Comparison of ENCODE assay signal across 20 cellular contexts in genomic region chr5:171660438-171660837, GRCh38.
A peak's percentile ranks its signal among the peaks of the same experiment; 100 is the strongest.
DNase-seq lines count a peak whose midpoint lies in the region; ATAC-seq, FAIRE-seq and TF ChIP-seq lines count a peak whose summit lies in the region.
"Had no signal": no experiment of that assay in that cellular context is flagged by ENCODE, and none has a peak within 500 bp of the region (broad histone marks: within the 10 kb centered on the region; RNA-seq: fewer than 3 reads in every experiment).

No MANE protein-coding gene starts in this region.

- H3K36me3 ChIP-seq in BLaER1 (no peaks in the 10 kb centered on the region), right lobe of liver (no peaks in the 10 kb centered on the region)
- H3K36me3 ChIP-seq: breast epithelium, Peyer's patch, vagina had no signal

- intact Hi-C loops in right lobe of liver (cut with DNase I) = no loop called here

- peak overlapping the region; percentile 9 for H3K4me2 ChIP-seq in BLaER1
- H3K4me2 ChIP-seq: SK-N-SH had no signal

- H3K9me3 Mint-ChIP-seq in chondrocyte (ENCODE audit: low read depth) = peaks cover 6% of the 10 kb centered on the region
- H3K9me3 Mint-ChIP-seq: CD8-positive, alpha-beta T cell had no signal

- DNase-seq in HT1080 (ENCODE audit: low read depth) (peak; percentile 6), chondrocyte (ENCODE audit: low spot score) (no peak), right lobe of liver (no peak), D721Med (ENCODE audit: insufficient read length, low spot score) (no peak), AG08396 (ENCODE audit: low spot score) (no peak), D341Med (ENCODE audit: low spot score) (no peak)
- DNase-seq: activated CD4-positive, alpha-beta T cell treated with anti-CD3 and anti-CD28 coated beads, Interleukin-2, amount 50 U/mL, for 4 hours; activated effector memory CD4-positive, alpha-beta T cell treated with anti-CD3 and anti-CD28 coated beads, Interleukin-2, amount 50 U/mL, for 16 hours; activated T-cell treated with anti-CD3 and anti-CD28 coated beads for 4 hours; CD8-positive, alpha-beta T cell; NCI-H1092 treated with DMSO at 0.1 percent for 48 hours; Peyer's patch; SK-N-SH had no signal

- H4K20me1 ChIP-seq in BLaER1 = no peaks in the 10 kb centered on the region

- H3K4me3 Mint-ChIP-seq in chondrocyte (ENCODE audit: unreplicated experiment) = no peak overlapping the region
- H3K4me3 Mint-ChIP-seq: CD8-positive, alpha-beta T cell; mesothelial cell of epicardium had no signal

- H3K4me1 Mint-ChIP-seq in chondrocyte (ENCODE audit: low read depth) = peaks cover 29% of the 10 kb centered on the region

- H3K36me3 Mint-ChIP-seq in chondrocyte (ENCODE audit: low read depth) = no peaks in the 10 kb centered on the region
- H3K36me3 Mint-ChIP-seq: CD8-positive, alpha-beta T cell; mesothelial cell of epicardium had no signal

- H3K9ac ChIP-seq in BLaER1 = no peak overlapping the region
- H3K9ac ChIP-seq: SK-N-SH had no signal

- FAIRE-seq in D721Med (lab: Jason Lieb, UNC) = no peak

- H3K9me3 ChIP-seq in BLaER1 = no peaks in the 10 kb centered on the region; the same call in 1 of the 2 replicates
- H3K9me3 ChIP-seq in right lobe of liver = no peaks in the 10 kb centered on the region
- H3K9me3 ChIP-seq: breast epithelium, Peyer's patch, SK-N-SH, vagina had no signal

- H3K27ac ChIP-seq in BLaER1 = no peak overlapping the region
- no peak overlapping the region for H3K27ac ChIP-seq in right lobe of liver
- H3K27ac ChIP-seq: breast epithelium, coronary artery, Peyer's patch, vagina had no signal

- TF ChIP-seq CTCF in chondrocyte (IDR thresholded peaks at IDR 0.05) (no peak), right lobe of liver (IDR thresholded peaks at IDR 0.05) (no peak), D721Med (IDR thresholded peaks at IDR 0.05; ENCODE audit: insufficient read depth, missing control alignments) (no peak)

- no peaks in the 10 kb centered on the region for H3K27me3 Mint-ChIP-seq in chondrocyte (ENCODE audit: low read depth)

- no peak overlapping the region for H3K4me3 ChIP-seq in BLaER1
- no peak overlapping the region for H3K4me3 ChIP-seq in right lobe of liver
- H3K4me3 ChIP-seq: breast epithelium, coronary artery, Peyer's patch, vagina had no signal

- no peak for TF ChIP-seq POLR2A in right lobe of liver (IDR thresholded peaks at IDR 0.05)

- WGBS in right lobe of liver (ENCODE audit: insufficient coverage, low coverage, low lambda C conversion rate, missing lambda C conversion rate) = 32% methylated on average over 3 of the region's 9 CpGs

- peak overlapping the region; percentile 45 for H3K27ac Mint-ChIP-seq in chondrocyte (ENCODE audit: unreplicated experiment)
- H3K27ac Mint-ChIP-seq: CD8-positive, alpha-beta T cell; mesothelial cell of epicardium had no signal

- peak in 3 of 4 donors; percentile 33 to 46 (median 41) for ATAC-seq in right lobe of liver
- ATAC-seq: CD8-positive, alpha-beta T cell; HCT116; left lobe of liver had no signal

- H3K27me3 ChIP-seq in BLaER1 = no peaks in the 10 kb centered on the region
- H3K27me3 ChIP-seq in right lobe of liver = no peaks in the 10 kb centered on the region
- H3K27me3 ChIP-seq: breast epithelium, vagina had no signal

- H3K4me1 ChIP-seq in BLaER1 = peaks cover 8% of the 10 kb centered on the region
- no peaks in the 10 kb centered on the region for H3K4me1 ChIP-seq in right lobe of liver
- H3K4me1 ChIP-seq: breast epithelium, Peyer's patch, vagina had no signal
